8 cellular contexts compared by ENCODE assay signal in the genomic region with DNA sequence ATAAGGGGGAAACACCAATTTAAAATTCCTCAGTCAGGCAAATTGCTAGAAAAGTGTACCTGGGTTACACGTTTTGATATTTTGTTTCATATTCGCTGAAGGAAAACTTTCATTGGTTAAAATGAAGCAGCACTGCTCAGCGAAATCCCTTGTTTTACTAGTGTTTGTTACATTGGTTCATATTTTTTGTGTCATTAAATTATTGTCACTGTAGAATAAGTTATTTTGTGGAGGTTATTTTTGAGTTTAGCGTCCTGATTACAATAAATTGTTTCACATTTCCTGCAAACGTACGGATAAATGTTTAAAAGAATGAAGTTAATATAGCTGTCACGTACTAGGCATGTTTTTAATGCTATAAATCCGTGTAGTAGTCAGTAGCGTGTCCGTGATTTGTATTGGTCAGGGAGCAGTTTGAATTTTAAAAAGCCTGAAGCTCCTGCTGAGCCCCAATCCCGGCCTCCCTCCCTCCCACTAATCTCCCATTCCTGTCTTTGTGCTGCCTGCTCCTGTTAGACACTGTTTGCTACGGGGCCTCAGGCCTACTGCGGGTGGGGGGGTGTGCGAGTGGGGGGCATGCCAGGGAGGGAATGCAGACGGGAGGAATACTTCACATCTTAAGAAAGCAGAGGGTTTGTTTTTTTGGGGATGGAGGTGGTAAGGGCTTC.
DNase-seq lines count a peak whose midpoint lies in the region; ATAC-seq, FAIRE-seq and TF ChIP-seq lines count a peak whose summit lies in the region.

No MANE protein-coding gene starts in this region.

- no peak for TF ChIP-seq POLR2A in H54 (IDR thresholded peaks at IDR 0.05; ENCODE audit: low read depth, low read length)

- H3K4me1 ChIP-seq in mucosa of stomach (ENCODE audit: control insufficient read depth, insufficient read depth, low read length) = peaks cover 22% of the 10 kb centered on the region

- peak overlapping the region; percentile 95 for H3K9ac ChIP-seq in mucosa of stomach (ENCODE audit: low read length)

- no peak for ATAC-seq in HG02588 (IDR thresholded peaks at IDR 0.05; ENCODE audit: unreplicated experiment)

- H3K4me3 ChIP-seq in AG10803 (ENCODE audit: low read length) (peak overlapping the region; percentile 83), mucosa of stomach (ENCODE audit: low read length) (peak overlapping the region; percentile 85)

- no peak for TF ChIP-seq CTCF in AG10803 (conservative IDR thresholded peaks at IDR 0.05; ENCODE audit: low read length)

- FAIRE-seq in H54 (lab: Jason Lieb, UNC) (no peak), RCC 7860 (lab: Jason Lieb, UNC) (peak; percentile 61)

- H3K36me3 ChIP-seq in mucosa of stomach (ENCODE audit: control insufficient read depth, insufficient read depth, low read length) = no peaks in the 10 kb centered on the region

- DNase-seq in AG10803 (ENCODE audit: low read depth) = peak; percentile 46
- DNase-seq in H54 (ENCODE audit: insufficient read length, low spot score) = peak; percentile 38
- DNase-seq in RCC 7860 (ENCODE audit: low spot score) = peak; percentile 46
- DNase-seq in ecto neural progenitor cell (ENCODE audit: low spot score) = peak; percentile 85
- DNase-seq in AML-193 (lab: John Stamatoyannopoulos, UW) = no peak
- DNase-seq in GF-D8 (lab: John Stamatoyannopoulos, UW) = no peak

- no peaks in the 10 kb centered on the region for H3K9me3 ChIP-seq in mucosa of stomach (ENCODE audit: control insufficient read depth, low read length)

- no peaks in the 10 kb centered on the region for H3K27me3 ChIP-seq in mucosa of stomach (ENCODE audit: control insufficient read depth, insufficient read depth, low read length)

Comparison
In these comparisons a context has a peak if more than half of its experiments do, and no peak if none do; other contexts are left out.
1. DNase-seq: peak in AG10803 (single experiment), H54 (single experiment), RCC 7860 (single experiment) and ecto neural progenitor cell (single experiment); none in AML-193 (0 of 2) and GF-D8 (single experiment).